ENCODE assay signal across 10 cellular contexts in the genomic region with DNA sequence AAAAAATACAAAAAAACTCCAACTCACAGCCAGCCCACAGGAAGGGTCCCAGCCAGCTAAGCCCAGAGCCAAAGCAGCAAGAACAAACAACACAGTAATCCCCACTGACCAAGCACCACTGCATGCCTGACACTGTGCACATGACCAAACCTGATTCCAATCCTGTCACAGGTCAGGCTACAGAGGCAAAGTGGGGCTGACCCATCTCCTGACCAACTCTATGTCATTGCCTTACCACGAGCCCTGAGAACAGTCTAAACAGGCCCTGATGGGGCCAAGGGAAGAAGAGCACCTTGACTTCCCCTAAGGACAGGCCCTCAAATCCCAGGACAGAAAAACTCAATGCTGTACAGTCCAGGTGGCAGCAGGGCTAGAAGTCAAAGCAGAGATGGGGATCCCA. TPM values are rescaled to one million over a fixed set of nuclear protein-coding genes. Genes with fewer than 3 reads are reported as not detected.
DNase-seq lines count a peak whose midpoint lies in the region; ATAC-seq, FAIRE-seq and TF ChIP-seq lines count a peak whose summit lies in the region.
"Had no signal": no experiment of that assay in that cellular context is flagged by ENCODE, and none has a peak within 500 bp of the region (broad histone marks: within the 10 kb centered on the region; RNA-seq: fewer than 3 reads in every experiment).

No MANE protein-coding gene starts in this region.

- no peak overlapping the region for H3K4me3 Mint-ChIP-seq in progenitor cell of endocrine pancreas (ENCODE audit: low read depth)
- no peak overlapping the region for H3K4me3 Mint-ChIP-seq in stimulated activated naive CD8-positive, alpha-beta T cell treated with anti-CD3 and anti-CD28 coated beads, Interleukin-15, amount 100 ng/mL, for 72 hours

- H3K9me3 ChIP-seq in GM12878 (replicated peaks; ENCODE audit: control insufficient read depth, insufficient read depth, low read length) (no peaks in the 10 kb centered on the region), subcutaneous abdominal adipose tissue (ENCODE audit: control insufficient read depth in 5 of 5, low read length in 5 of 5) (no peaks in the 10 kb centered on the region)

- H3K4me1 ChIP-seq in GM12878 (ENCODE audit: control insufficient read depth, insufficient read depth, low read length) (peaks cover 5% of the 10 kb centered on the region; the same call in 1 of the 2 replicates), subcutaneous abdominal adipose tissue (ENCODE audit: control insufficient read depth in 5 of 5, insufficient read depth in 5 of 5, low read length in 5 of 5) (peaks cover 2 to 51% (median 36%) of the 10 kb centered on the region in 5 donors)

- peak overlapping the region; percentile 81 for H3K4me2 ChIP-seq in GM12878 (ENCODE audit: control insufficient read depth, insufficient read depth)

- H3K9ac ChIP-seq in GM12878 (ENCODE audit: control insufficient read depth, insufficient read depth, low read length) (peak overlapping the region; percentile 5), subcutaneous abdominal adipose tissue (ENCODE audit: low read length in 5 of 5) (peak overlapping the region in 4 of 5 donors; percentile 51 to 83 (median 68))

- CTCF ChIA-PET in GM12878 (lab: Yijun Ruan, JAX), result interaction anchor here (1.5 to 9.7 kb wide), 3 partner anchors 26 to 143 kb away, joined by 4 to 59 read pairs (median 8); a partner anchor contains a TSS

- no peak for ATAC-seq in GM12878
- ATAC-seq in stimulated activated naive CD8-positive, alpha-beta T cell treated with anti-CD3 and anti-CD28 coated beads, Interleukin-15, amount 100 ng/mL, for 72 hours, result no peak

- in situ Hi-C loops in GM12878 (cut with MboI), result no loop called here

- peaks cover 52% of the 10 kb centered on the region for H3K79me2 ChIP-seq in GM12878 (ENCODE audit: control insufficient read depth, insufficient read depth, low read length)

- H2AFZ ChIP-seq in GM12878 (ENCODE audit: control insufficient read depth, low read depth, low read length), result no peak overlapping the region

- H3K27me3 ChIP-seq in GM12878 (replicated peaks in 1 of 2; ENCODE audit: control insufficient read depth in 2 of 2, insufficient read depth in 2 of 2, low read length in 1 of 2) (no peaks in the 10 kb centered on the region), subcutaneous abdominal adipose tissue (ENCODE audit: control insufficient read depth in 5 of 5, insufficient read depth in 4 of 5, low read length in 5 of 5) (no peaks in the 10 kb centered on the region)

- H3K9me3 Mint-ChIP-seq in progenitor cell of endocrine pancreas (ENCODE audit: low read depth), result peaks cover 3% of the 10 kb centered on the region
- peaks cover 0 to 1% of the 10 kb centered on the region in 2 donors for H3K9me3 Mint-ChIP-seq in stimulated activated naive CD8-positive, alpha-beta T cell treated with anti-CD3 and anti-CD28 coated beads, Interleukin-15, amount 100 ng/mL, for 72 hours

- TF ChIP-seq RAD21 in GM12878 (IDR thresholded peaks at IDR 0.05; ENCODE audit: insufficient read depth, low read depth, low read length), result no peak

- no peaks in the 10 kb centered on the region for H4K20me1 ChIP-seq in GM12878 (ENCODE audit: control insufficient read depth, insufficient read depth)

- peaks cover 33% of the 10 kb centered on the region for H3K4me1 Mint-ChIP-seq in progenitor cell of endocrine pancreas (ENCODE audit: low read depth)
- H3K4me1 Mint-ChIP-seq in stimulated activated naive CD8-positive, alpha-beta T cell treated with anti-CD3 and anti-CD28 coated beads, Interleukin-15, amount 100 ng/mL, for 72 hours, result peaks cover 56% of the 10 kb centered on the region

- peaks cover 19% of the 10 kb centered on the region for H3K36me3 Mint-ChIP-seq in progenitor cell of endocrine pancreas (ENCODE audit: insufficient read depth)

- SMC1A ChIA-PET in GM12878 (lab: Charles Lee; ENCODE audit: uncharacterized antibody, unreplicated experiment), result interaction anchor here (1.3 kb wide), 1 partner anchor 99 kb away, joined by 5 read pairs; a partner anchor contains a TSS

- TF ChIP-seq CTCF in HFF-Myc (IDR thresholded peaks at IDR 0.05; ENCODE audit: low read depth, low read length, missing control alignments) (no peak), GM12878 (IDR thresholded peaks at IDR 0.05 in 2 of 3, conservative IDR thresholded peaks at IDR 0.05 in 1 of 3; ENCODE audit: control insufficient read depth in 2 of 3, extremely low read depth in 1 of 3, insufficient read depth in 1 of 3, low read depth in 3 of 3, low read length in 3 of 3) (no peak), progenitor cell of endocrine pancreas (IDR thresholded peaks at IDR 0.05; ENCODE audit: unreplicated experiment) (no peak)

- no peak for TF ChIP-seq EP300 in GM12878 (IDR thresholded peaks at IDR 0.05; ENCODE audit: borderline replicate concordance in 1 of 2, control insufficient read depth in 1 of 2, low read depth in 2 of 2, low read length in 2 of 2)

- POLR2A ChIA-PET in GM12878 (lab: Charles Lee), result interaction anchor here (2.1 kb wide), 1 partner anchor 28 kb away, joined by 8 read pairs; no protein-coding TSS in a partner anchor

- intact Hi-C loops in GM12878 (cut with micrococcal nuclease; ENCODE audit: unreplicated experiment), result loop anchor here (5.0 kb wide), 2 partner anchors 61 to 84 kb away; partner anchors contain the start of genes MCM3AP and YBEY

- no TSS peak for BruUV-seq in GM12878 (replicated peaks; lab: Mats Ljungman, UMichigan)

- no peak for FAIRE-seq in GM12878 (lab: Jason Lieb, UNC)
- FAIRE-seq: bronchial epithelial cell had no signal

- TF ChIP-seq POLR2A in GM12878 (IDR thresholded peaks at IDR 0.05; ENCODE audit: low read depth, low read length), result no peak

- no peak for DNase-seq in HFF-Myc (ENCODE audit: extremely low read depth, low read depth)
- no peak for DNase-seq in GM12878 (ENCODE audit: low read depth, low spot score)
- peak; percentile 42 for DNase-seq in islet precursor cell
- no peak for DNase-seq in progenitor cell of endocrine pancreas (ENCODE audit: low spot score, unreplicated experiment)
- DNase-seq in stimulated activated naive CD8-positive, alpha-beta T cell treated with anti-CD3 and anti-CD28 coated beads, Interleukin-15, amount 100 ng/mL, for 72 hours, result no peak
- DNase-seq in NCI-H2029 treated with DMSO at 0.1 percent for 48 hours (lab: John Stamatoyannopoulos, UW), result no peak
- no peak for DNase-seq in stimulated activated CD4-positive, alpha-beta T cell treated with anti-CD3 and anti-CD28 coated beads, Interleukin-2, amount 100 ng/mL, for 24 hours
- DNase-seq: activated CD4-positive, alpha-beta T cell treated with anti-CD3 and anti-CD28 coated beads for 48 hours had no signal

- no peaks in the 10 kb centered on the region for H3K27me3 Mint-ChIP-seq in progenitor cell of endocrine pancreas
- H3K27me3 Mint-ChIP-seq in stimulated activated naive CD8-positive, alpha-beta T cell treated with anti-CD3 and anti-CD28 coated beads, Interleukin-15, amount 100 ng/mL, for 72 hours, result no peaks in the 10 kb centered on the region

- peak overlapping the region; percentile 88 for H3K4me3 ChIP-seq in HFF-Myc (replicated peaks; ENCODE audit: low read depth, low read length)
- peak overlapping the region; percentile 81 for H3K4me3 ChIP-seq in GM12878
- peak overlapping the region in 4 of 5 donors; percentile 14 to 86 (median 34) for H3K4me3 ChIP-seq in subcutaneous abdominal adipose tissue (ENCODE audit: low read depth in 1 of 5, low read length in 5 of 5)

- no peak overlapping the region for H3K27ac Mint-ChIP-seq in progenitor cell of endocrine pancreas
- H3K27ac Mint-ChIP-seq in stimulated activated naive CD8-positive, alpha-beta T cell treated with anti-CD3 and anti-CD28 coated beads, Interleukin-15, amount 100 ng/mL, for 72 hours, result no peak overlapping the region

- H3K27ac ChIP-seq in GM12878 (ENCODE audit: control insufficient read depth, insufficient read depth) (peak overlapping the region; percentile 64), subcutaneous abdominal adipose tissue (ENCODE audit: low read depth, low read length) (peak overlapping the region; percentile 98)

- H3K36me3 ChIP-seq in GM12878 (ENCODE audit: control insufficient read depth in 2 of 2, insufficient read depth in 2 of 2, low read length in 1 of 2) (peaks cover 3 to 8% of the 10 kb centered on the region in 2 experiments; a peak in 2 of 4 replicates), subcutaneous abdominal adipose tissue (ENCODE audit: control insufficient read depth in 5 of 5, insufficient read depth in 5 of 5, low read length in 5 of 5) (peaks cover 0 to 22% (median 18%) of the 10 kb centered on the region in 5 donors)

- WGBS in GM12878 (ENCODE audit: insufficient coverage, insufficient replicate concordance, low lambda C conversion rate, missing lambda C conversion rate), result 38% methylated on average over 1 of the region's 1 CpG

- RAD21 ChIA-PET in GM12878 (lab: Charles Lee; ENCODE audit: unreplicated experiment), result interaction anchor here (4.0 kb wide), 1 partner anchor 28 kb away, joined by 19 read pairs; no protein-coding TSS in a partner anchor

RNA-seq across cellular contexts. Expression of gene LSS, which starts 2.4 kb away (rescaled TPM):
- total RNA-seq in GM12878 (2013; cell fraction: nucleolus; rRNA removed), result 310 and 374 TPM in 2 replicates
- total RNA-seq in GM12878 (2014; rRNA removed) (61.4 and 65.2 TPM in 2 replicates), GM12878 (2014; rRNA removed; fragmentation: Illumina TruSeq; extraction: Trizol) (19.6 and 20.3 TPM in 2 replicates), GM12878 (2021) (82.4 and 86.4 TPM in 2 replicates), progenitor cell of endocrine pancreas (145 and 147 TPM in 2 replicates)
- 24.8 TPM for polyA plus RNA-seq in GM12878 (2011; ENCODE audit: low read depth)
- polyA plus RNA-seq in GM12878 (2011; rRNA removed) (26.1 and 51.3 TPM in 2 replicates), GM12878 (2014; fragmentation: Illumina TruSeq; extraction: Trizol) (18.3 and 24.0 TPM in 2 replicates), GM12878 (2014; fragmentation: Nextera tagmentation; extraction: Ambion mirVana) (1 to 10 TPM; 2.9 to 3.7 TPM), GM12878 (2014; rRNA removed) (60.9 and 68.4 TPM in 2 replicates), GM12878 (2016; fragmentation: Nextera tagmentation; extraction: Ambion mirVana) (10 to 100 TPM; 25.5 to 29.4 TPM)
- 53.2 and 64.3 TPM in 2 replicates for polyA plus RNA-seq in GM12878 (2011; cell fraction: cytosol; rRNA removed)
- 250 and 378 TPM in 2 replicates for polyA plus RNA-seq in GM12878 (2011; cell fraction: nucleus; rRNA removed)
- polyA plus RNA-seq in GM12878 (2012), result 46.0 and 62.0 TPM in 2 replicates
- 80.4 and 121 TPM in 2 replicates for polyA minus RNA-seq in GM12878 (2011; rRNA and poly(A)+ RNA removed)
- polyA minus RNA-seq in GM12878 (2011; cell fraction: cytosol; rRNA and poly(A)+ RNA removed), result 12.8 and 21.1 TPM in 2 replicates
- polyA minus RNA-seq in GM12878 (2011; cell fraction: nucleus; rRNA and poly(A)+ RNA removed), result 44.5 and 53.5 TPM in 2 replicates

RNA-seq across cellular contexts. Expression of gene SPATC1L, which starts 41.9 kb away (rescaled TPM):
- total RNA-seq in GM12878 (2013; cell fraction: nucleolus; rRNA removed), result 4.8 and 4.9 TPM in 2 replicates
- 6.4 and 6.8 TPM in 2 replicates for total RNA-seq in GM12878 (2014; rRNA removed)
- total RNA-seq in GM12878 (2014; rRNA removed; fragmentation: Illumina TruSeq; extraction: Trizol), result 2.5 and 2.8 TPM in 2 replicates
- 9.5 and 11.2 TPM in 2 replicates for total RNA-seq in GM12878 (2021)
- 3.8 TPM for polyA plus RNA-seq in GM12878 (2011; ENCODE audit: low read depth)
- polyA plus RNA-seq in GM12878 (2011; rRNA removed), result 0.72 and 1.4 TPM in 2 replicates
- 4.3 and 4.6 TPM in 2 replicates for polyA plus RNA-seq in GM12878 (2011; cell fraction: cytosol; rRNA removed)
- polyA plus RNA-seq in GM12878 (2011; cell fraction: nucleus; rRNA removed), result 9.9 and 12.8 TPM in 2 replicates
- 14.3 and 20.3 TPM in 2 replicates for polyA plus RNA-seq in GM12878 (2012)
- 0.38 and 2.1 TPM in 2 replicates for polyA plus RNA-seq in GM12878 (2014; fragmentation: Illumina TruSeq; extraction: Trizol)
- polyA plus RNA-seq in GM12878 (2014; fragmentation: Nextera tagmentation; extraction: Ambion mirVana), result not detected
- 5.9 and 7.2 TPM in 2 replicates for polyA plus RNA-seq in GM12878 (2014; rRNA removed)
- 10 to 100 TPM; 13.4 to 16.0 TPM for polyA plus RNA-seq in GM12878 (2016; fragmentation: Nextera tagmentation; extraction: Ambion mirVana)
- polyA minus RNA-seq in GM12878 (2011; rRNA and poly(A)+ RNA removed), result 1.0 and 3.0 TPM in 2 replicates
- 5.0 and 6.5 TPM in 2 replicates for polyA minus RNA-seq in GM12878 (2011; cell fraction: cytosol; rRNA and poly(A)+ RNA removed)
- 1.7 and 2.7 TPM in 2 replicates for polyA minus RNA-seq in GM12878 (2011; cell fraction: nucleus; rRNA and poly(A)+ RNA removed)
- total RNA-seq in progenitor cell of endocrine pancreas, result 31.4 and 32.8 TPM in 2 replicates

RNA-seq across cellular contexts. Expression of gene MCM3AP, which starts 59.3 kb away (rescaled TPM):
- 241 and 252 TPM in 2 replicates for total RNA-seq in GM12878 (2013; cell fraction: nucleolus; rRNA removed)
- total RNA-seq in GM12878 (2014; rRNA removed) (53.8 and 53.9 TPM in 2 replicates), GM12878 (2014; rRNA removed; fragmentation: Illumina TruSeq; extraction: Trizol) (32.4 and 39.7 TPM in 2 replicates), GM12878 (2021) (94.3 and 95.7 TPM in 2 replicates), progenitor cell of endocrine pancreas (131 and 136 TPM in 2 replicates)
- polyA plus RNA-seq in GM12878 (2011; ENCODE audit: low read depth), result 28.0 TPM
- polyA plus RNA-seq in GM12878 (2011; rRNA removed) (42.3 and 45.3 TPM in 2 replicates), GM12878 (2014; fragmentation: Illumina TruSeq; extraction: Trizol) (34.3 and 39.3 TPM in 2 replicates), GM12878 (2014; fragmentation: Nextera tagmentation; extraction: Ambion mirVana) (1 to 10 TPM; 6.1 to 8.8 TPM), GM12878 (2014; rRNA removed) (48.6 and 54.6 TPM in 2 replicates), GM12878 (2016; fragmentation: Nextera tagmentation; extraction: Ambion mirVana) (10 to 100 TPM; 54.5 to 64.6 TPM)
- 53.3 and 76.7 TPM in 2 replicates for polyA plus RNA-seq in GM12878 (2011; cell fraction: cytosol; rRNA removed)
- polyA plus RNA-seq in GM12878 (2011; cell fraction: nucleus; rRNA removed), result 140 and 149 TPM in 2 replicates
- polyA plus RNA-seq in GM12878 (2012), result 42.7 and 46.1 TPM in 2 replicates
- polyA minus RNA-seq in GM12878 (2011; rRNA and poly(A)+ RNA removed), result 54.7 and 88.0 TPM in 2 replicates
- 58.8 and 74.2 TPM in 2 replicates for polyA minus RNA-seq in GM12878 (2011; cell fraction: cytosol; rRNA and poly(A)+ RNA removed)
- 94.2 and 133 TPM in 2 replicates for polyA minus RNA-seq in GM12878 (2011; cell fraction: nucleus; rRNA and poly(A)+ RNA removed)

RNA-seq across cellular contexts. Expression of gene YBEY, which starts 60.0 kb away (rescaled TPM):
- total RNA-seq in GM12878 (2013; cell fraction: nucleolus; rRNA removed), result 26.3 and 29.9 TPM in 2 replicates
- total RNA-seq in GM12878 (2014; rRNA removed) (16.7 and 18.1 TPM in 2 replicates), GM12878 (2014; rRNA removed; fragmentation: Illumina TruSeq; extraction: Trizol) (16.5 and 16.9 TPM in 2 replicates), GM12878 (2021) (13.2 and 13.8 TPM in 2 replicates), progenitor cell of endocrine pancreas (20.9 and 21.9 TPM in 2 replicates)
- 16.6 TPM for polyA plus RNA-seq in GM12878 (2011; ENCODE audit: low read depth)
- polyA plus RNA-seq in GM12878 (2011; rRNA removed) (31.1 and 38.1 TPM in 2 replicates), GM12878 (2014; fragmentation: Illumina TruSeq; extraction: Trizol) (18.9 and 22.1 TPM in 2 replicates), GM12878 (2014; fragmentation: Nextera tagmentation; extraction: Ambion mirVana) (10 to 100 TPM in 1 of 2 experiments, 1 to 10 TPM in 1; 6.5 to 11.3 TPM), GM12878 (2014; rRNA removed) (27.1 and 31.4 TPM in 2 replicates), GM12878 (2016; fragmentation: Nextera tagmentation; extraction: Ambion mirVana) (10 to 100 TPM; 20.2 to 20.9 TPM)
- polyA plus RNA-seq in GM12878 (2011; cell fraction: cytosol; rRNA removed), result 18.4 and 21.1 TPM in 2 replicates
- polyA plus RNA-seq in GM12878 (2011; cell fraction: nucleus; rRNA removed), result 19.4 and 23.3 TPM in 2 replicates
- polyA plus RNA-seq in GM12878 (2012), result 20.8 and 20.9 TPM in 2 replicates
- 11.4 and 12.3 TPM in 2 replicates for polyA minus RNA-seq in GM12878 (2011; rRNA and poly(A)+ RNA removed)
- polyA minus RNA-seq in GM12878 (2011; cell fraction: cytosol; rRNA and poly(A)+ RNA removed), result 5.4 and 5.9 TPM in 2 replicates
- 12.5 and 13.5 TPM in 2 replicates for polyA minus RNA-seq in GM12878 (2011; cell fraction: nucleus; rRNA and poly(A)+ RNA removed)

Comparison
In these comparisons a context has a peak if more than half of its experiments do, and no peak if none do; other contexts are left out.
1. H3K4me3 ChIP-seq: peak in every context shown above with its lines; median percentile 88 in HFF-Myc; 81 in GM12878; 34 in subcutaneous abdominal adipose tissue.